ENCODE assay signal across 8 cellular contexts in genomic region chr5:6728011-6728794, GRCh38. TPM values are rescaled to one million over a fixed set of nuclear protein-coding genes. Genes with fewer than 3 reads are reported as not detected.
DNase-seq lines count a peak whose midpoint lies in the region; ATAC-seq and TF ChIP-seq lines count a peak whose summit lies in the region.

No MANE protein-coding gene starts in this region.

- H3K27me3 Mint-ChIP-seq in CD8-positive, alpha-beta T cell (ENCODE audit: low read depth), result no peaks in the 10 kb centered on the region

- no peaks in the 10 kb centered on the region for H3K9me3 ChIP-seq in CD8-positive, alpha-beta T cell (ENCODE audit: low read length)
- no peaks in the 10 kb centered on the region for H3K9me3 ChIP-seq in SK-N-MC (ENCODE audit: low read depth, low read length)

- ATAC-seq in CD8-positive, alpha-beta T cell, result no peak
- peak; percentile 96 for ATAC-seq in GM19351 (IDR thresholded peaks at IDR 0.05; ENCODE audit: unreplicated experiment)
- peak; percentile 87 for ATAC-seq in HG03175 (IDR thresholded peaks at IDR 0.05; ENCODE audit: unreplicated experiment)
- ATAC-seq in sciatic nerve, result no peak
- ATAC-seq in left cardiac atrium, result no peak

- H3K27ac Mint-ChIP-seq in CD8-positive, alpha-beta T cell, result peak overlapping the region; percentile 78

- no peak for DNase-seq in CD8-positive, alpha-beta T cell
- DNase-seq in SK-N-MC (ENCODE audit: low read depth, low spot score) (no peak), sciatic nerve (ENCODE audit: low spot score) (no peak), left cardiac atrium (no peak), lower leg skin (ENCODE audit: low spot score in 2 of 2) (no peak)
- peak; percentile 40 for DNase-seq in stimulated activated CD8-positive, alpha-beta memory T cell treated with anti-CD3 and anti-CD28 coated beads, Interleukin-4, amount 100 ng/mL, for 48 hours

- POLR2A ChIA-PET in CD8-positive, alpha-beta T cell (lab: Charles Lee), result no interaction called here

- no peak overlapping the region for H3K9ac ChIP-seq in SK-N-MC (ENCODE audit: insufficient read length)

- peaks cover 49% of the 10 kb centered on the region for H3K36me3 Mint-ChIP-seq in CD8-positive, alpha-beta T cell

- H3K4me1 ChIP-seq in CD8-positive, alpha-beta T cell (ENCODE audit: insufficient read depth, low read length), result peaks cover 56% of the 10 kb centered on the region

- no peak overlapping the region for H3K4me3 ChIP-seq in CD8-positive, alpha-beta T cell (ENCODE audit: low read depth, low read length)
- H3K4me3 ChIP-seq in SK-N-MC (peak overlapping the region; percentile 48), lower leg skin (ENCODE audit: low read depth, poor library complexity, severe bottlenecking) (no peak overlapping the region)

- intact Hi-C loops in CD8-positive, alpha-beta T cell (cut with DNase I, micrococcal nuclease), result no loop called here
- intact Hi-C loops in sciatic nerve (cut with DNase I) (no loop called here), left cardiac atrium (cut with DNase I) (no loop called here), lower leg skin (cut with DNase I; ENCODE audit: low total_unique reads) (no loop called here)

- no peak for TF ChIP-seq CTCF in CD8-positive, alpha-beta T cell (IDR thresholded peaks at IDR 0.05)
- TF ChIP-seq CTCF in lower leg skin (IDR thresholded peaks at IDR 0.05), result no peak

- CTCF ChIA-PET in CD8-positive, alpha-beta T cell (lab: Charles Lee), result interaction anchor here (0.7 to 4.4 kb wide), 3 partner anchors 9 to 17 kb away, joined by 3 to 14 read pairs (median 4); no protein-coding TSS in a partner anchor

- TF ChIP-seq POLR2A in lower leg skin (IDR thresholded peaks at IDR 0.05), result no peak

- H3K4me3 Mint-ChIP-seq in CD8-positive, alpha-beta T cell, result no peak overlapping the region

- H3K9me3 Mint-ChIP-seq in CD8-positive, alpha-beta T cell, result no peaks in the 10 kb centered on the region

- H3K27me3 ChIP-seq in CD8-positive, alpha-beta T cell (ENCODE audit: insufficient read depth, low read length), result no peaks in the 10 kb centered on the region

- no peak overlapping the region for H3K27ac ChIP-seq in CD8-positive, alpha-beta T cell (ENCODE audit: low read depth, low read length)
- H3K27ac ChIP-seq in SK-N-MC, result peak overlapping the region; percentile 12; the same call in 1 of the 2 replicates

- H3K36me3 ChIP-seq in CD8-positive, alpha-beta T cell (ENCODE audit: insufficient read depth, low read length), result no peaks in the 10 kb centered on the region
- H3K36me3 ChIP-seq in SK-N-MC (ENCODE audit: insufficient read depth, low read length), result no peaks in the 10 kb centered on the region; the same call in 1 of the 2 replicates

- peaks cover 85% of the 10 kb centered on the region for H3K4me1 Mint-ChIP-seq in CD8-positive, alpha-beta T cell (ENCODE audit: low read depth)

- 90 to 94% methylated on average over 17 of the region's 17 CpGs for WGBS in lower leg skin, 2 donors

RNA-seq across cellular contexts. Expression of gene TENT4A, which starts 15.0 kb away (rescaled TPM):
- total RNA-seq in CD8-positive, alpha-beta T cell, result 10 to 100 TPM; 39.9 to 42.6 TPM
- 28.6 TPM for total RNA-seq in sciatic nerve
- 10 to 100 TPM; 12.1 to 14.8 TPM for total RNA-seq in left cardiac atrium
- total RNA-seq in lower leg skin, result 10 to 100 TPM; 12.9 to 51.6 (median 21.6) TPM

Comparison
In these comparisons a context has a peak if more than half of its experiments do, and no peak if none do; other contexts are left out.
1. ATAC-seq: peak in GM19351 (single experiment) and HG03175 (single experiment); none in CD8-positive, alpha-beta T cell (single experiment), sciatic nerve (single experiment) and left cardiac atrium (0 of 2).